ENCODE assay signal across 9 cellular contexts in the genomic region with DNA sequence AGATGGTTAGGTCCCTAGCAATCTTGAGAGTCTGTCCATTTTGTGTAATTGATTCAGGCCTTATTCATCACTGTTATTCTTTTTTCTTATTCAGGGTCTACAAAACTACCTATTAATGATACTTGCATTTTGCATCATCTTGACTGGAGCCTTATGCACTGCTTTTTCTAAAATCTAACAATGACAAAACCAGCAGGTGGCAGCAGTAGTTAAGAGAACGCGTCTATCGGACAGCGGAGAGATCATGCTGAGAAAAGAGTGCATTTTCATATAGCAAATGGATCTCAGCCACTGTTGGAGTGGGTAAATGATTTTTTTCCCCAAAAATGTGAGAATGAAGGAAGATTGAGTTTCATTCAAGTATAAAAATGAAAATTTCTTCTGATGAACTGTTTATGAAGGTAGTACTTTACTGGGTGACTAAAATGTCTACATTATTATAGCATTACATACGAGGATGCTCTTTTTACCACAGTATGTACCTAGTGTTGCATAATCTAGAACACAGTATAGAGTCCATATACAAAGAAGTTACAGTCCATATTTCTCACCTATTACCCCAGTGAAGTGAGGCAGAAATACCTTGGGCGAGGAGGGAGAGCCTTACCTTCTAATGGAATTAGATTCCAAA. TPM values are rescaled to one million over a fixed set of nuclear protein-coding genes. Genes with fewer than 3 reads are reported as not detected.
DNase-seq lines count a peak whose midpoint lies in the region; ATAC-seq and TF ChIP-seq lines count a peak whose summit lies in the region.
"Had no signal": no experiment of that assay in that cellular context is flagged by ENCODE, and none has a peak within 500 bp of the region (broad histone marks: within the 10 kb centered on the region; RNA-seq: fewer than 3 reads in every experiment).

No MANE protein-coding gene starts in this region.

- intact Hi-C loops in thyroid gland (cut with DNase I), result loop anchor here (10.0 kb wide), 1 partner anchor 59 kb away; no protein-coding TSS in a partner anchor

- H3K27ac ChIP-seq in thyroid gland, result no peak overlapping the region

- WGBS in thyroid gland, 2 donors, result 34 to 39% methylated on average over 6 of the region's 6 CpGs

- H3K27me3 Mint-ChIP-seq in endothelial cell (ENCODE audit: unreplicated experiment), result peaks cover 2% of the 10 kb centered on the region

- POLR2A ChIA-PET in BJ (lab: Charles Lee), result no interaction called here

- no peak overlapping the region for H3K4me3 Mint-ChIP-seq in endothelial cell (ENCODE audit: unreplicated experiment)
- H3K4me3 Mint-ChIP-seq: T-helper 1 cell treated with Interleukin-12 subunit alpha and Interleukin-12 subunit beta and Interleukin-4 antibody, amounts not matched to agents 30 μg/mL and 1 μg/mL, for 36 hours had no signal

- H3K36me3 Mint-ChIP-seq in endothelial cell (ENCODE audit: low read depth, unreplicated experiment), result no peaks in the 10 kb centered on the region

- TF ChIP-seq CTCF in BJ (IDR thresholded peaks at IDR 0.05; ENCODE audit: insufficient read depth, low read depth, low read length), result peak; percentile 69
- TF ChIP-seq CTCF in WI38 (IDR thresholded peaks at IDR 0.05; ENCODE audit: low read depth, low read length), result peak; percentile 37; the same call in 1 of the 2 replicates
- TF ChIP-seq CTCF in endothelial cell (IDR thresholded peaks at IDR 0.05; ENCODE audit: unreplicated experiment), result peak; percentile 30
- peak; percentile 22 to 65 (median 42) for TF ChIP-seq CTCF in thyroid gland (IDR thresholded peaks at IDR 0.05)

- H3K4me3 ChIP-seq in BJ (ENCODE audit: low read depth, low read length) (no peak overlapping the region), WI38 (ENCODE audit: low read depth, low read length) (no peak overlapping the region), thyroid gland (replicated peaks in 1 of 3) (no peak overlapping the region)

- H3K27ac Mint-ChIP-seq in endothelial cell (ENCODE audit: unreplicated experiment), result no peak overlapping the region
- H3K27ac Mint-ChIP-seq: T-helper 1 cell treated with Interleukin-12 subunit alpha and Interleukin-12 subunit beta and Interleukin-4 antibody, amounts not matched to agents 30 μg/mL and 1 μg/mL, for 36 hours had no signal

- H3K9me3 ChIP-seq in thyroid gland, result no peaks in the 10 kb centered on the region

- no peaks in the 10 kb centered on the region for H3K9me3 Mint-ChIP-seq in endothelial cell (ENCODE audit: unreplicated experiment)
- H3K9me3 Mint-ChIP-seq: T-helper 1 cell treated with Interleukin-12 subunit alpha and Interleukin-12 subunit beta and Interleukin-4 antibody, amounts not matched to agents 30 μg/mL and 1 μg/mL, for 36 hours had no signal

- ATAC-seq in GM18517 (IDR thresholded peaks at IDR 0.05; ENCODE audit: unreplicated experiment) (peak; percentile 82), HG02938 (IDR thresholded peaks at IDR 0.05; ENCODE audit: unreplicated experiment) (peak; percentile 82)

- H3K4me1 Mint-ChIP-seq in endothelial cell (ENCODE audit: unreplicated experiment), result peaks cover 18% of the 10 kb centered on the region

- H3K36me3 ChIP-seq in BJ (ENCODE audit: control insufficient read depth, insufficient read depth, low read length) (no peaks in the 10 kb centered on the region), thyroid gland (no peaks in the 10 kb centered on the region)

- CTCF ChIA-PET in BJ (lab: Yijun Ruan, JAX), result interaction anchor here (1.0 to 3.5 kb wide), 5 partner anchors 10 to 378 kb away, joined by 3 to 29 read pairs (median 4); no protein-coding TSS in a partner anchor

- DNase-seq in BJ (ENCODE audit: low read depth), result peak; percentile 6
- DNase-seq in NCI-H1417 treated with DMSO at 0.1 percent for 48 hours (lab: John Stamatoyannopoulos, UW), result peak; percentile 22
- peak; percentile 66 for DNase-seq in endothelial cell (ENCODE audit: low spot score)
- DNase-seq in middle frontal gyrus (ENCODE audit: extremely low spot score, low spot score), result peak; percentile 82
- DNase-seq in thyroid gland, result peak; percentile 23 to 34

- no peak for TF ChIP-seq POLR2A in thyroid gland (IDR thresholded peaks at IDR 0.05)

- H3K27me3 ChIP-seq in BJ (ENCODE audit: control insufficient read depth, insufficient read depth, low read length) (no peaks in the 10 kb centered on the region), thyroid gland (no peaks in the 10 kb centered on the region)

- no peaks in the 10 kb centered on the region for H3K4me1 ChIP-seq in thyroid gland

RNA-seq across cellular contexts. Expression of gene TMEM144, which starts 43.2 kb away (rescaled TPM):
- polyA plus RNA-seq in BJ (2011; rRNA removed), result 0.65 and 0.87 TPM in 2 replicates
- polyA minus RNA-seq in BJ (2011; rRNA and poly(A)+ RNA removed), result 0.98 and 1.1 TPM in 2 replicates
- total RNA-seq in endothelial cell (ENCODE audit: unreplicated experiment), result 5.7 TPM
- 10 to 100 TPM; 22.1 to 34.9 (median 29.6) TPM for total RNA-seq in thyroid gland

Comparison
In these comparisons a context has a peak if more than half of its experiments do, and no peak if none do; other contexts are left out.
1. DNase-seq: peak in every context shown above with its lines; median percentile 82 in middle frontal gyrus; 66 in endothelial cell; 28 in thyroid gland; 22 in NCI-H1417 treated with DMSO at 0.1 percent for 48 hours; 6 in BJ.